Comparison of ENCODE assay signal across 8 cellular contexts in the genomic region with DNA sequence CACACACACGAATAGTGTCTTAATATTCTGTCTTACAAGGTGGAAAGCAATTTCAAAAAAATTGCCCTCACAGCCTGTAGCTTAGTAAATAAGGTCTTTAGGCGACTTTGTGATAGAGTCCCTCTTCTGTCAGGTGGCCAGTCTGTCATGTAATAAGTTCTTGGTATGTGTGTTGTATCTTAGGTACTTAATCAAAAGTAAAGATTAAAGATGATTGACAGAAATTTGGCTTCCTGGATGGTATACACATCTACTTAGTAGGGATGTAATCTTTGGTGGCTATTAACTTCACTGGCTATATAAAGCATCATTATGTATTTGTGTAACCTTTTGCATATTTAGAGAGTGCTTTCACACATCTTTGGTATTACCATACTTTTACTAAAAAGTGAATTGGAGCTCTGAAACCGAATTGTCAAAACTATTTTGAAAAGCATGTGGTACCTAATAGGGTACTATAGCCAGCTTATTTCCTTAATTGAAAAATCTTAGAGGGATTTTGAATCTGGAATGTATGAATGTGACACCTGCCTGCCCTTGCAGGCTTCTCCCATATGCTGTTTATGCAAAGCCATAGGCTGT. TPM values are rescaled to one million over a fixed set of nuclear protein-coding genes. Genes with fewer than 3 reads are reported as not detected.
A peak's percentile ranks its signal among the peaks of the same experiment; 100 is the strongest.
DNase-seq lines count a peak whose midpoint lies in the region; ATAC-seq and TF ChIP-seq lines count a peak whose summit lies in the region.

No MANE protein-coding gene starts in this region.

- H2AFZ ChIP-seq in Loucy (ENCODE audit: low read length) (no peak overlapping the region), neural progenitor cell (replicated peaks) (no peak overlapping the region)

- H3K9me3 Mint-ChIP-seq in brain, result peaks cover 0 to 10% (median 0%) of the 10 kb centered on the region in 5 experiments
- peaks cover 29% of the 10 kb centered on the region for H3K9me3 Mint-ChIP-seq in neural progenitor cell

- H3K9me3 ChIP-seq in Loucy (ENCODE audit: insufficient read depth, low read depth, low read length) (no peaks in the 10 kb centered on the region), neural progenitor cell (ENCODE audit: low read depth) (no peaks in the 10 kb centered on the region), adrenal gland (replicated peaks in 1 of 3) (no peaks in the 10 kb centered on the region)

- H3K79me2 ChIP-seq in Loucy (ENCODE audit: insufficient read depth, low read length), result peaks cover 82% of the 10 kb centered on the region
- H3K79me2 ChIP-seq in neural progenitor cell (ENCODE audit: low read depth), result peaks cover 81% of the 10 kb centered on the region

- no peak overlapping the region for H3K27ac ChIP-seq in neural progenitor cell
- H3K27ac ChIP-seq in adrenal gland, result no peak overlapping the region

- DNase-seq in GM06990 (ENCODE audit: extremely low read depth, insufficient read length), result no peak
- no peak for DNase-seq in neural progenitor cell (ENCODE audit: low spot score)
- no peak for DNase-seq in adrenal gland
- no peak for DNase-seq in dermis blood vessel endothelial cell
- DNase-seq in stimulated activated CD8-positive, alpha-beta memory T cell treated with anti-CD3 and anti-CD28 coated beads, Interleukin-4, amount 100 ng/mL, for 48 hours, result no peak

- H3K4me3 ChIP-seq in GM06990 (replicated peaks; ENCODE audit: low read depth, low read length) (peak overlapping the region; percentile 96), Loucy (ENCODE audit: low read length, poor library complexity, severe bottlenecking) (peak overlapping the region; percentile 92), neural progenitor cell (peak overlapping the region; percentile 97), adrenal gland (no peak overlapping the region)

- 34 to 41% (median 37%) methylated on average over 3 of the region's 3 CpGs for WGBS in adrenal gland, 4 donors

- H4K20me1 ChIP-seq in Loucy (ENCODE audit: insufficient read depth, low read length, poor library complexity, severe bottlenecking), result peaks cover 80% of the 10 kb centered on the region
- peaks cover 80% of the 10 kb centered on the region for H4K20me1 ChIP-seq in neural progenitor cell (ENCODE audit: low read depth)

- peaks cover 77% of the 10 kb centered on the region for H3K4me1 Mint-ChIP-seq in brain
- peaks cover 34% of the 10 kb centered on the region for H3K4me1 Mint-ChIP-seq in neural progenitor cell

- H3K27ac Mint-ChIP-seq in brain, result peak overlapping the region in 3 of 5 experiments; percentile 59 to 88 (median 62)
- H3K27ac Mint-ChIP-seq in neural progenitor cell, result no peak overlapping the region

- H3K27me3 ChIP-seq in GM06990 (replicated peaks; ENCODE audit: control insufficient read depth, insufficient read depth, low read length), result no peaks in the 10 kb centered on the region
- H3K27me3 ChIP-seq in Loucy (ENCODE audit: insufficient read depth, low read length, poor library complexity, severe bottlenecking), result peaks cover 7% of the 10 kb centered on the region
- no peaks in the 10 kb centered on the region for H3K27me3 ChIP-seq in neural progenitor cell
- H3K27me3 ChIP-seq in adrenal gland, result no peaks in the 10 kb centered on the region

- H3K36me3 ChIP-seq in GM06990 (ENCODE audit: control insufficient read depth, insufficient read depth, low read length) (peaks cover 2% of the 10 kb centered on the region), Loucy (ENCODE audit: insufficient read depth, low read length) (peaks cover 16% of the 10 kb centered on the region; the same call in 1 of the 2 replicates), neural progenitor cell (no peaks in the 10 kb centered on the region), adrenal gland (replicated peaks in 1 of 2) (no peaks in the 10 kb centered on the region)

- intact Hi-C loops in adrenal gland (cut with DNase I), result no loop called here

- peaks cover 64% of the 10 kb centered on the region for H3K4me1 ChIP-seq in Loucy (ENCODE audit: insufficient read depth, low read length, poor library complexity, severe bottlenecking)
- H3K4me1 ChIP-seq in neural progenitor cell, result peaks cover 38% of the 10 kb centered on the region
- H3K4me1 ChIP-seq in adrenal gland (replicated peaks in 1 of 2), result peaks cover 30 to 66% of the 10 kb centered on the region in 2 donors

- no peaks in the 10 kb centered on the region for H3F3A ChIP-seq in Loucy (ENCODE audit: low read depth)
- peaks cover 16% of the 10 kb centered on the region for H3F3A ChIP-seq in neural progenitor cell (ENCODE audit: low read depth)

- H3K36me3 Mint-ChIP-seq in brain (peaks cover 53% of the 10 kb centered on the region), neural progenitor cell (peaks cover 43% of the 10 kb centered on the region)

- no peak for ATAC-seq in HG03521 (IDR thresholded peaks at IDR 0.05; ENCODE audit: unreplicated experiment)

- H3K4me3 Mint-ChIP-seq in brain (peak overlapping the region; percentile 88 to 96 (median 91)), neural progenitor cell (peak overlapping the region; percentile 87)

- H3K27me3 Mint-ChIP-seq in brain (peaks cover 11% of the 10 kb centered on the region), neural progenitor cell (ENCODE audit: insufficient read depth, low read depth) (peaks cover 3% of the 10 kb centered on the region)

- H3K9ac ChIP-seq in Loucy (ENCODE audit: low read depth, low read length, poor library complexity, severe bottlenecking) (peak overlapping the region; percentile 96), neural progenitor cell (no peak overlapping the region)

- no peak for TF ChIP-seq POLR2A in adrenal gland (IDR thresholded peaks at IDR 0.05)

- TF ChIP-seq CTCF in GM06990 (IDR thresholded peaks at IDR 0.05; ENCODE audit: insufficient read depth, low read length, poor library complexity, severe bottlenecking) (no peak), Loucy (conservative IDR thresholded peaks at IDR 0.05; ENCODE audit: low read length) (no peak), brain (conservative IDR thresholded peaks at IDR 0.05) (no peak), neural progenitor cell (IDR thresholded peaks at IDR 0.05) (no peak), adrenal gland (IDR thresholded peaks at IDR 0.05) (no peak)

- H3K9me2 ChIP-seq in Loucy (replicated peaks; ENCODE audit: low read depth, low read length), result no peaks in the 10 kb centered on the region

- peak overlapping the region; percentile 83 for H3K4me2 ChIP-seq in Loucy (ENCODE audit: low read depth, low read length, poor library complexity, severe bottlenecking)
- peak overlapping the region; percentile 97 for H3K4me2 ChIP-seq in neural progenitor cell

RNA-seq across cellular contexts. Expression of a gene that starts 3.4 kb away (rescaled TPM):
- polyA plus RNA-seq in brain (ENCODE audit: insufficient read depth, low read depth, low replicate concordance) (65.2 TPM), adrenal gland (10 to 100 TPM; 11.5 to 90.3 (median 13.0) TPM)
- total RNA-seq in neural progenitor cell (ENCODE audit: low replicate concordance) (212 and 304 TPM in 2 replicates), adrenal gland (100 to 1,000 TPM in 5 of 8 donors, 10 to 100 TPM in 3; 61.4 to 167 (median 135) TPM), dermis blood vessel endothelial cell (244 and 263 TPM in 2 replicates)

RNA-seq across cellular contexts. Expression of a gene that starts 16.7 kb away (rescaled TPM):
- polyA plus RNA-seq in brain (ENCODE audit: insufficient read depth, low read depth, low replicate concordance), result 168 TPM
- total RNA-seq in neural progenitor cell (ENCODE audit: low replicate concordance), result 22.8 and 86.4 TPM in 2 replicates
- 100 to 1,000 TPM in 7 of 8 donors, 10 to 100 TPM in 1; 97.5 to 291 (median 137) TPM for total RNA-seq in adrenal gland
- polyA plus RNA-seq in adrenal gland, result 100 to 1,000 TPM; 125 to 213 (median 136) TPM
- total RNA-seq in dermis blood vessel endothelial cell, result 69.8 and 96.3 TPM in 2 replicates

Comparison
In these comparisons a context has a peak if more than half of its experiments do, and no peak if none do; other contexts are left out.
1. H3K4me3 ChIP-seq: peak in GM06990 (single experiment), Loucy (single experiment) and neural progenitor cell (single experiment); none in adrenal gland (0 of 4).